In genomic region chr15:76994001-76994400, GRCh38 we compare ENCODE assay signal across 9 cellular contexts. TPM values are rescaled to one million over a fixed set of nuclear protein-coding genes. Genes with fewer than 3 reads are reported as not detected.
A peak's percentile ranks its signal among the peaks of the same experiment; 100 is the strongest.
DNase-seq lines count a peak whose midpoint lies in the region; ATAC-seq, FAIRE-seq and TF ChIP-seq lines count a peak whose summit lies in the region.
"Had no signal": no experiment of that assay in that cellular context is flagged by ENCODE, and none has a peak within 500 bp of the region (broad histone marks: within the 10 kb centered on the region; RNA-seq: fewer than 3 reads in every experiment).

No MANE protein-coding gene starts in this region.

- no peak for FAIRE-seq in bronchial epithelial cell (lab: Jason Lieb, UNC)

- in situ Hi-C loops in G401 (cut with HindIII; ENCODE audit: low sequenced_read_pairs), result no loop called here

- no peak for TF ChIP-seq CTCF in HL-60 (IDR thresholded peaks at IDR 0.05; ENCODE audit: insufficient read depth, low read length)
- TF ChIP-seq CTCF in bronchial epithelial cell (IDR thresholded peaks at IDR 0.05; ENCODE audit: insufficient read depth, low read length, severe bottlenecking), result no peak
- no peak for TF ChIP-seq CTCF in WERI-Rb-1 (IDR thresholded peaks at IDR 0.05; ENCODE audit: low read depth, low read length)

- H3K36me3 ChIP-seq in bronchial epithelial cell (ENCODE audit: control insufficient read depth, insufficient read depth, low read length) (no peaks in the 10 kb centered on the region), WERI-Rb-1 (no peaks in the 10 kb centered on the region)

- H3K4me3 ChIP-seq in HL-60 (replicated peaks; ENCODE audit: insufficient read depth, low read length) (no peak overlapping the region), bronchial epithelial cell (ENCODE audit: low read depth, low read length) (no peak overlapping the region), WERI-Rb-1 (ENCODE audit: low read depth, low read length) (no peak overlapping the region)

- peak; percentile 61 to 70 for ATAC-seq in activated CD4-positive, CD25-positive, alpha-beta regulatory T cell treated with anti-CD3 and anti-CD28 coated beads, Interleukin-2, amount 50 U/mL, for 24 hours
- ATAC-seq in GM21576 (IDR thresholded peaks at IDR 0.05; ENCODE audit: unreplicated experiment), result no peak

- peak in 1 of 2 experiments; percentile 80 for DNase-seq in HL-60 (ENCODE audit: low read depth in 1 of 2, low spot score in 1 of 2)
- peak; percentile 66 for DNase-seq in bronchial epithelial cell (ENCODE audit: low read depth)
- DNase-seq in stimulated activated CD4-positive, alpha-beta T cell treated with anti-CD3 and anti-CD28 coated beads, Interleukin-15, amount 100 ng/mL, for 1 hour (ENCODE audit: low read depth in 1 of 2, low spot score in 1 of 2), result peak; percentile 32 to 34
- DNase-seq in WERI-Rb-1, result no peak
- no peak for DNase-seq in G401 (ENCODE audit: low spot score)
- DNase-seq in NCI-H2196 treated with DMSO at 0.1 percent for 48 hours (lab: John Stamatoyannopoulos, UW; ENCODE audit: unreplicated experiment), result no peak
- DNase-seq: NCI-H187 had no signal

- H3K27ac ChIP-seq in HL-60 (replicated peaks) (peak overlapping the region; percentile 92), WERI-Rb-1 (no peak overlapping the region)

- no peaks in the 10 kb centered on the region for H3K9me3 ChIP-seq in WERI-Rb-1 (ENCODE audit: severe bottlenecking)

- H3K27me3 ChIP-seq in HL-60 (ENCODE audit: insufficient read depth, poor library complexity, severe bottlenecking), result no peaks in the 10 kb centered on the region
- H3K27me3 ChIP-seq in bronchial epithelial cell (ENCODE audit: control insufficient read depth, insufficient read depth, low read length), result no peaks in the 10 kb centered on the region
- H3K27me3 ChIP-seq in WERI-Rb-1 (ENCODE audit: insufficient read depth, low read depth, severe bottlenecking), result no peaks in the 10 kb centered on the region

RNA-seq across cellular contexts. Expression of gene PSTPIP1, which starts 0.9 kb away (rescaled TPM):
- total RNA-seq in bronchial epithelial cell, result 0.38 TPM in 1 of 2 replicates, not detected in the other
- not detected in 2 replicates for total RNA-seq in G401 (2014; rRNA removed; shearing (Covaris generic))

Comparison
In these comparisons a context has a peak if more than half of its experiments do, and no peak if none do; other contexts are left out.
1. DNase-seq: peak in bronchial epithelial cell (single experiment) and stimulated activated CD4-positive, alpha-beta T cell treated with anti-CD3 and anti-CD28 coated beads, Interleukin-15, amount 100 ng/mL, for 1 hour (2 of 2); none in WERI-Rb-1 (single experiment), G401 (single experiment) and NCI-H2196 treated with DMSO at 0.1 percent for 48 hours (single experiment).